In the genomic region with DNA sequence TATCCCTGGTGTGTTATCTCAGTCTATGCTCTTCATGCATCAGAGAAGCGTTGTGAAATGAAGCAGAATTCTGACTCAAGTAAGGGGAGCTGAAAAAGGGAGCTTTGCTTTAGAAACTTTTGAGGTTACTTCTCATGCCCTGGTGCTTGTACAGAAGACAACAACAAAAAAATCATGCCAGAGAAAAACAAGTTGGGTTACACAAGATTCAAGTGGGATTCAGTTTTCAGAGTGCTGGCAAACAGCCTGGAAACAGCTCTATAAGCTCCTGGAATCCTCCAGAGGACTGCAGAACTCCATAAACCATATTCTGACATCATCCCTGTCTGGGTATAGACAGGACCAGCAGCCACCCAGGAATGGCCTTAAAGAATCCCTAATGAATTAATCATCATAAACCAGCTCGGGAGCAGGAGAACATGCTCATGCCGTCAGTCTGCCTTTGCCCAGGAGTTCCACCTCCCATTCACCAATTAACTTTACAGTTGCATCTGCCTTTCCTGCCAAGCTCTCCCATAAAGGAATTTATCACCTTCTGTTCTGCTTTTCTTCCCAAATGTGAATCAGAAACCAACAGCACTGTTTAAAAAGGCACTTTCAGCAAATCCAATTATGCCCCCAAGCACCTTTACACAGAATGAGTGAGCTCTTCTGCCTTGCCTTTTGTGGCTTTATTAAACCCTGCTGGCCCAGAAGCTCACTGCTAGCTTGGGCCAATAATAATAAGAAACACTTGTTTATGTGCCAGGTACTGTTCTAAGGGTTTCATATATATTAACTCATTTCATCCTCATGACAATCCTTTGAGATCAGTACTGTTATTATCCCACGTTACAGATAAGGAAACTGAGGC, we compare ENCODE assay signal across 9 cellular contexts. TPM values are rescaled to one million over a fixed set of nuclear protein-coding genes. Genes with fewer than 3 reads are reported as not detected.
DNase-seq lines count a peak whose midpoint lies in the region; ATAC-seq lines count a peak whose summit lies in the region.
"Had no signal": no experiment of that assay in that cellular context is flagged by ENCODE, and none has a peak within 500 bp of the region (broad histone marks: within the 10 kb centered on the region; RNA-seq: fewer than 3 reads in every experiment).

No MANE protein-coding gene starts in this region.

- ATAC-seq in HG03025 (IDR thresholded peaks at IDR 0.05; ENCODE audit: low FRiP score, unreplicated experiment), result no peak

- no peak overlapping the region for H2BK12ac ChIP-seq in mesenchymal stem cell (ENCODE audit: low read length in 2 of 2)

- peak overlapping the region in 1 of 2 experiments; percentile 49 for H3K18ac ChIP-seq in mesenchymal stem cell (ENCODE audit: low read depth in 1 of 2, low read length in 2 of 2)

- H2BK15ac ChIP-seq in mesenchymal stem cell (ENCODE audit: low read depth, poor library complexity, severe bottlenecking), result no peak overlapping the region

- 31% methylated on average over 4 of the region's 4 CpGs for WGBS in mesenchymal stem cell

- no peak overlapping the region for H3K14ac ChIP-seq in mesenchymal stem cell (ENCODE audit: low read length in 2 of 2)

- H3K4me1 ChIP-seq in mesenchymal stem cell (ENCODE audit: control insufficient read depth, insufficient read depth, low read depth, low read length), result peaks cover 12% of the 10 kb centered on the region
- H3K4me1 ChIP-seq: pancreas had no signal

- no peak overlapping the region for H3K4ac ChIP-seq in mesenchymal stem cell (ENCODE audit: low read depth in 1 of 2, low read length in 2 of 2)

- H3K9me3 ChIP-seq in mesenchymal stem cell (ENCODE audit: control insufficient read depth, low read length), result no peaks in the 10 kb centered on the region
- H3K9me3 ChIP-seq: pancreas had no signal

- no peak overlapping the region for H3K23ac ChIP-seq in mesenchymal stem cell (ENCODE audit: low read length in 2 of 2)

- no peak overlapping the region for H3K9ac ChIP-seq in mesenchymal stem cell (ENCODE audit: low read length)

- no peak overlapping the region for H2AFZ ChIP-seq in mesenchymal stem cell (ENCODE audit: low read depth, low read length)

- H2AK5ac ChIP-seq in mesenchymal stem cell (ENCODE audit: low read length, severe bottlenecking), result no peak overlapping the region

- H3K4me2 ChIP-seq in mesenchymal stem cell (ENCODE audit: low read length, poor library complexity, severe bottlenecking), result peak overlapping the region; percentile 35

- no peaks in the 10 kb centered on the region for H3K36me3 ChIP-seq in mesenchymal stem cell (ENCODE audit: control insufficient read depth in 1 of 2, insufficient read depth in 2 of 2, low read depth in 1 of 2, low read length in 2 of 2)
- H3K36me3 ChIP-seq: pancreas had no signal

- peak overlapping the region; percentile 35 for H2BK120ac ChIP-seq in mesenchymal stem cell (ENCODE audit: low read depth, low read length)

- H3K27me3 ChIP-seq in mesenchymal stem cell (ENCODE audit: control insufficient read depth in 1 of 2, insufficient read depth in 1 of 2, low read length in 2 of 2), result peaks cover 0 to 34% of the 10 kb centered on the region in 2 experiments

- peak overlapping the region; percentile 66 for H3K27ac ChIP-seq in mesenchymal stem cell (ENCODE audit: low read length, poor library complexity, severe bottlenecking)
- H3K27ac ChIP-seq: pancreas had no signal

- H4K8ac ChIP-seq in mesenchymal stem cell (ENCODE audit: low read length), result no peak overlapping the region

- H4K91ac ChIP-seq in mesenchymal stem cell (ENCODE audit: low read length), result no peak overlapping the region

- H2BK5ac ChIP-seq in mesenchymal stem cell (ENCODE audit: low read depth, low read length, poor library complexity, severe bottlenecking), result no peak overlapping the region

- peak overlapping the region in 1 of 2 experiments; percentile 58 for H3K4me3 ChIP-seq in mesenchymal stem cell (ENCODE audit: insufficient read depth in 1 of 2, low read depth in 1 of 2, low read length in 2 of 2)

- DNase-seq in D341Med (ENCODE audit: low spot score) (peak; percentile 75), NCI-H1092 treated with DMSO at 0.1 percent for 48 hours (lab: John Stamatoyannopoulos, UW) (peak; percentile 81), amniotic epithelial cell (ENCODE audit: low read depth) (peak; percentile 100), mesenchymal stem cell (peak; percentile 99), Kasumi-1 (lab: John Stamatoyannopoulos, UW) (no peak)
- no peak for DNase-seq in stimulated activated CD4-positive, alpha-beta T cell treated with anti-CD3 and anti-CD28 coated beads, Interleukin-15, amount 100 ng/mL, for 24 hours
- DNase-seq in stimulated activated CD4-positive, alpha-beta T cell treated with anti-CD3 and anti-CD28 coated beads, Interleukin-1b, Interleukin-23, amount 100 ng/mL, for 48 hours, result no peak

- H3K79me1 ChIP-seq in mesenchymal stem cell (replicated peaks; ENCODE audit: low read length, poor library complexity, severe bottlenecking), result no peaks in the 10 kb centered on the region

RNA-seq across cellular contexts. Expression of gene FBXW7, which starts 54.5 kb away (rescaled TPM):
- 9.4 TPM for polyA plus RNA-seq in mesenchymal stem cell (2013, experiment 1 of 2)
- polyA plus RNA-seq in mesenchymal stem cell (2013, experiment 2 of 2), result 10.5 TPM

Comparison
In these comparisons a context has a peak if more than half of its experiments do, and no peak if none do; other contexts are left out.
1. DNase-seq: peak in D341Med (single experiment), NCI-H1092 treated with DMSO at 0.1 percent for 48 hours (single experiment), amniotic epithelial cell (single experiment) and mesenchymal stem cell (single experiment); none in Kasumi-1 (0 of 2), stimulated activated CD4-positive, alpha-beta T cell treated with anti-CD3 and anti-CD28 coated beads, Interleukin-15, amount 100 ng/mL, for 24 hours (single experiment) and stimulated activated CD4-positive, alpha-beta T cell treated with anti-CD3 and anti-CD28 coated beads, Interleukin-1b, Interleukin-23, amount 100 ng/mL, for 48 hours (single experiment).